In genomic region chr20:47503685-47504084, GRCh38 we compare ENCODE assay signal across 8 cellular contexts. TPM values are rescaled to one million over a fixed set of nuclear protein-coding genes. Genes with fewer than 3 reads are reported as not detected.
DNase-seq lines count a peak whose midpoint lies in the region; ATAC-seq and TF ChIP-seq lines count a peak whose summit lies in the region.

No MANE protein-coding gene starts in this region.

- intact Hi-C loops in dorsolateral prefrontal cortex (cut with DNase I) (loop anchor here in 1 of 2 donors (5.0 kb wide), 1 partner anchor 91 kb away; no protein-coding TSS in a partner anchor), gastrocnemius medialis (cut with DNase I; ENCODE audit: low total_unique reads) (loop anchor here (5.0 kb wide), 4 partner anchors 64 to 231 kb away; no protein-coding TSS in a partner anchor)

- H3K27me3 ChIP-seq in dorsolateral prefrontal cortex (no peaks in the 10 kb centered on the region), gastrocnemius medialis (no peaks in the 10 kb centered on the region)

- no peak for ATAC-seq in gastrocnemius medialis

- DNase-seq in NOMO-1 treated with DMSO at 0.1 percent for 48 hours (lab: John Stamatoyannopoulos, UW; ENCODE audit: unreplicated experiment), result peak; percentile 6
- DNase-seq in NOMO-1 (lab: John Stamatoyannopoulos, UW; ENCODE audit: unreplicated experiment in 2 of 2), result no peak
- DNase-seq in NCI-H69 (lab: John Stamatoyannopoulos, UW), result peak; percentile 35
- DNase-seq in dorsolateral prefrontal cortex, result no peak
- no peak for DNase-seq in gastrocnemius medialis
- no peak for DNase-seq in NCI-H446 treated with DMSO at 0.1 percent for 48 hours (lab: John Stamatoyannopoulos, UW)
- DNase-seq in HPDE6-E6E7 (ENCODE audit: extremely low spot score), result no peak
- no peak for DNase-seq in NCI-H2227 treated with DMSO at 0.1 percent for 48 hours (lab: John Stamatoyannopoulos, UW)

- no peaks in the 10 kb centered on the region for H3K9me3 ChIP-seq in gastrocnemius medialis

- TF ChIP-seq CTCF in dorsolateral prefrontal cortex (IDR thresholded peaks at IDR 0.05 in 54 of 56, conservative IDR thresholded peaks at IDR 0.05 in 2 of 56; ENCODE audit: low read depth in 1 of 56, partially characterized antibody in 56 of 56) (no peak), gastrocnemius medialis (IDR thresholded peaks at IDR 0.05 in 4 of 5, conservative IDR thresholded peaks at IDR 0.05 in 1 of 5) (peak in 1 of 5 experiments; percentile 10)

- H3K27ac ChIP-seq in dorsolateral prefrontal cortex (peak overlapping the region in 1 of 59 donors; percentile 93), gastrocnemius medialis (peak overlapping the region in 2 of 4 donors; percentile 98)

- in situ Hi-C loops in gastrocnemius medialis (cut with MboI; ENCODE audit: low sequenced_read_pairs in 4 of 4), result loop anchor here in 3 of 4 donors (10.0 to 25.0 kb wide), 3 partner anchors 61 to 121 kb away; no protein-coding TSS in a partner anchor

- no peaks in the 10 kb centered on the region for H3K36me3 ChIP-seq in gastrocnemius medialis

- no peak for TF ChIP-seq POLR2A in gastrocnemius medialis (IDR thresholded peaks at IDR 0.05)

- peaks cover 43 to 45% of the 10 kb centered on the region in 2 donors for H3K4me1 ChIP-seq in gastrocnemius medialis

- H3K4me3 ChIP-seq in dorsolateral prefrontal cortex (peak overlapping the region in 45 of 59 donors; percentile 8 to 98 (median 90)), gastrocnemius medialis (peak overlapping the region; percentile 88 to 100 (median 98))

RNA-seq across cellular contexts. Expression of gene NCOA3, which starts 2.0 kb away (rescaled TPM):
- 10 to 100 TPM; 15.5 to 33.7 (median 20.9) TPM for total RNA-seq in dorsolateral prefrontal cortex
- 10 to 100 TPM; 52.5 to 86.1 (median 70.1) TPM for total RNA-seq in gastrocnemius medialis

Comparison
In these comparisons a context has a peak if more than half of its experiments do, and no peak if none do; other contexts are left out.
1. DNase-seq: peak in NOMO-1 treated with DMSO at 0.1 percent for 48 hours (single experiment) and NCI-H69 (single experiment); none in NOMO-1 (0 of 2), dorsolateral prefrontal cortex (0 of 10), gastrocnemius medialis (0 of 2), NCI-H446 treated with DMSO at 0.1 percent for 48 hours (single experiment), HPDE6-E6E7 (single experiment) and NCI-H2227 treated with DMSO at 0.1 percent for 48 hours (single experiment).